In genomic region chr19:6661509-6662244, GRCh38 we compare ENCODE assay signal across 10 cellular contexts. TPM values are rescaled to one million over a fixed set of nuclear protein-coding genes. Genes with fewer than 3 reads are reported as not detected.
A peak's percentile ranks its signal among the peaks of the same experiment; 100 is the strongest.
DNase-seq lines count a peak whose midpoint lies in the region; ATAC-seq, FAIRE-seq and TF ChIP-seq lines count a peak whose summit lies in the region.
"Not testable (repeated sequence)": the region's sequence is repeated elsewhere in the genome, so short reads cannot be mapped to it uniquely, and the experiment has no call there.
"Had no signal": no experiment of that assay in that cellular context is flagged by ENCODE, and none has a peak within 500 bp of the region (broad histone marks: within the 10 kb centered on the region; RNA-seq: fewer than 3 reads in every experiment).

No MANE protein-coding gene starts in this region.

- POLR2A ChIA-PET in CD8-positive, alpha-beta T cell (lab: Charles Lee) = interaction anchor here (1.2 kb wide), 1 partner anchor 8 kb away, joined by 5 read pairs; the partner anchor contains the start of gene TNFSF14
- POLR2A ChIA-PET in activated CD4-positive, alpha-beta memory T cell treated with anti-CD3 and anti-CD28 coated beads, Interleukin-2, amount 10 ng/mL, durations not matched to agents 7 days and 5 days (lab: Charles Lee) = interaction anchor here (0.7 to 2.2 kb wide), 6 partner anchors 8 to 75 kb away, joined by 3 to 11 read pairs (median 4); partner anchors contain the start of gene TNFSF14

- H3K36me3 Mint-ChIP-seq in CD8-positive, alpha-beta T cell; natural killer cell treated with Interleukin-12 subunit alpha and Interleukin-12 subunit beta and Interleukin-15 and Interleukin-18, amount 100 ng/mL, for 72 hours: not testable (repeated sequence)
- H3K36me3 Mint-ChIP-seq in activated CD4-positive, alpha-beta memory T cell treated with anti-CD3 and anti-CD28 coated beads, Interleukin-2, amount 10 ng/mL, durations not matched to agents 7 days and 5 days (ENCODE audit: low read depth) = peaks cover 17% of the 10 kb centered on the region
- H3K36me3 Mint-ChIP-seq in endodermal cell (ENCODE audit: low read depth) = peaks cover 23% of the 10 kb centered on the region

- not testable (repeated sequence) for H3K4me3 ChIP-seq in CD8-positive, alpha-beta T cell (ENCODE audit: low read depth, low read length)
- H3K4me3 ChIP-seq in endodermal cell (ENCODE audit: low read length) = peak overlapping the region; percentile 76

- peaks cover 22% of the 10 kb centered on the region for H3K4me1 Mint-ChIP-seq in CD8-positive, alpha-beta T cell (ENCODE audit: low read depth)
- peaks cover 20% of the 10 kb centered on the region for H3K4me1 Mint-ChIP-seq in activated CD4-positive, alpha-beta memory T cell treated with anti-CD3 and anti-CD28 coated beads, Interleukin-2, amount 10 ng/mL, durations not matched to agents 7 days and 5 days
- not testable (repeated sequence) for H3K4me1 Mint-ChIP-seq in endodermal cell
- peaks cover 14 to 38% of the 10 kb centered on the region in 2 donors for H3K4me1 Mint-ChIP-seq in natural killer cell treated with Interleukin-12 subunit alpha and Interleukin-12 subunit beta and Interleukin-15 and Interleukin-18, amount 100 ng/mL, for 72 hours (ENCODE audit: low read depth in 2 of 2)

- not testable (repeated sequence) for TF ChIP-seq CTCF in CD8-positive, alpha-beta T cell (IDR thresholded peaks at IDR 0.05); endodermal cell (conservative IDR thresholded peaks at IDR 0.05)

- H3K4me1 ChIP-seq in CD8-positive, alpha-beta T cell (ENCODE audit: insufficient read depth, low read length) = peaks cover 11% of the 10 kb centered on the region
- H3K4me1 ChIP-seq in endodermal cell (ENCODE audit: control insufficient read depth, insufficient read depth, low read length) = not testable (repeated sequence)

- H3K36me3 ChIP-seq in CD8-positive, alpha-beta T cell (ENCODE audit: insufficient read depth, low read length); endodermal cell (ENCODE audit: control insufficient read depth, insufficient read depth, low read length): not testable (repeated sequence)

- not testable (repeated sequence) for H3K4me3 Mint-ChIP-seq in CD8-positive, alpha-beta T cell; activated CD4-positive, alpha-beta memory T cell treated with anti-CD3 and anti-CD28 coated beads, Interleukin-2, amount 10 ng/mL, durations not matched to agents 7 days and 5 days; natural killer cell treated with Interleukin-12 subunit alpha and Interleukin-12 subunit beta and Interleukin-15 and Interleukin-18, amount 100 ng/mL, for 72 hours
- peak overlapping the region; percentile 71 for H3K4me3 Mint-ChIP-seq in endodermal cell

- DNase-seq in CD8-positive, alpha-beta T cell = peak in 3 of 7 experiments; percentile 25 to 51 (median 48)
- not testable (repeated sequence) for DNase-seq in GM19239 (ENCODE audit: insufficient read length, low spot score)
- DNase-seq in T-helper 1 cell (peak in 3 of 5 donors; percentile 46 to 79 (median 47)), endodermal cell (peak; percentile 79)
- peak; percentile 61 for DNase-seq in activated CD4-positive, alpha-beta memory T cell treated with anti-CD3 and anti-CD28 coated beads, Interleukin-2, amount 10 ng/mL, durations not matched to agents 7 days and 5 days
- peak; percentile 69 for DNase-seq in activated naive CD4-positive, alpha-beta T cell treated with Interleukin-2 at 50 U/mL for 16 hours
- DNase-seq in natural killer cell treated with Interleukin-12 subunit alpha and Interleukin-12 subunit beta and Interleukin-15 and Interleukin-18, amount 100 ng/mL, for 72 hours (ENCODE audit: low spot score) = peak; percentile 78
- DNase-seq in stimulated activated CD8-positive, alpha-beta memory T cell treated with anti-CD3 and anti-CD28 coated beads, Interleukin-7, amount 100 ng/mL, for 4 hours (ENCODE audit: low read depth in 2 of 2) = peak; percentile 44 to 67

- not testable (repeated sequence) for H3K9me3 ChIP-seq in CD8-positive, alpha-beta T cell (ENCODE audit: low read length)
- H3K9me3 ChIP-seq in endodermal cell (ENCODE audit: control insufficient read depth, low read length) = peaks cover 73% of the 10 kb centered on the region

- H3K27me3 ChIP-seq in CD8-positive, alpha-beta T cell (ENCODE audit: insufficient read depth, low read length); endodermal cell (ENCODE audit: control insufficient read depth, insufficient read depth, low read length, poor library complexity, severe bottlenecking): not testable (repeated sequence)

- peak; percentile 77 for FAIRE-seq in GM19239 (lab: Jason Lieb, UNC)

- CTCF ChIA-PET in CD8-positive, alpha-beta T cell (lab: Charles Lee) = interaction anchor here (0.8 to 1.2 kb wide), 2 partner anchors 9 to 202 kb away, joined by 3 to 5 read pairs; no protein-coding TSS in a partner anchor
- CTCF ChIA-PET in activated CD4-positive, alpha-beta memory T cell treated with anti-CD3 and anti-CD28 coated beads, Interleukin-2, amount 10 ng/mL, durations not matched to agents 7 days and 5 days (lab: Charles Lee) = interaction anchor here (0.6 to 1.6 kb wide), 6 partner anchors 9 to 75 kb away, joined by 3 to 5 read pairs (median 3); partner anchors contain the start of genes GPR108 and TNFSF14

- 68 to 74% methylated on average over 6 to 7 of the region's 10 CpGs for WGBS in endodermal cell (ENCODE audit: insufficient coverage in 1 of 2, insufficient read length in 1 of 2), 2 experiments

- ATAC-seq in CD8-positive, alpha-beta T cell = peak; percentile 66
- ATAC-seq in natural killer cell treated with Interleukin-12 subunit alpha and Interleukin-12 subunit beta and Interleukin-15 and Interleukin-18, amount 100 ng/mL, for 72 hours = peak; percentile 71 to 81

- intact Hi-C loops in CD8-positive, alpha-beta T cell (cut with DNase I, micrococcal nuclease) = not testable (repeated sequence)

- not testable (repeated sequence) for H3K9me3 Mint-ChIP-seq in CD8-positive, alpha-beta T cell; activated CD4-positive, alpha-beta memory T cell treated with anti-CD3 and anti-CD28 coated beads, Interleukin-2, amount 10 ng/mL, durations not matched to agents 7 days and 5 days; natural killer cell treated with Interleukin-12 subunit alpha and Interleukin-12 subunit beta and Interleukin-15 and Interleukin-18, amount 100 ng/mL, for 72 hours
- H3K9me3 Mint-ChIP-seq in endodermal cell = peaks cover 34% of the 10 kb centered on the region

- H3K27ac ChIP-seq in CD8-positive, alpha-beta T cell (ENCODE audit: low read depth, low read length) = not testable (repeated sequence)
- peak overlapping the region; percentile 4 for H3K27ac ChIP-seq in endodermal cell (ENCODE audit: low read depth, low read length)

- peak overlapping the region; percentile 67 for H3K27ac Mint-ChIP-seq in CD8-positive, alpha-beta T cell
- H3K27ac Mint-ChIP-seq in activated CD4-positive, alpha-beta memory T cell treated with anti-CD3 and anti-CD28 coated beads, Interleukin-2, amount 10 ng/mL, durations not matched to agents 7 days and 5 days = peak overlapping the region; percentile 79
- H3K27ac Mint-ChIP-seq in endodermal cell = peak overlapping the region; percentile 96
- H3K27ac Mint-ChIP-seq in natural killer cell treated with Interleukin-12 subunit alpha and Interleukin-12 subunit beta and Interleukin-15 and Interleukin-18, amount 100 ng/mL, for 72 hours = peak overlapping the region in 1 of 2 donors; percentile 93

- H3K9ac ChIP-seq in endodermal cell (ENCODE audit: extremely low read depth, low read length, poor library complexity, severe bottlenecking) = not testable (repeated sequence)

- not testable (repeated sequence) for H3K27me3 Mint-ChIP-seq in CD8-positive, alpha-beta T cell (ENCODE audit: low read depth); activated CD4-positive, alpha-beta memory T cell treated with anti-CD3 and anti-CD28 coated beads, Interleukin-2, amount 10 ng/mL, durations not matched to agents 7 days and 5 days; endodermal cell (ENCODE audit: insufficient read depth); natural killer cell treated with Interleukin-12 subunit alpha and Interleukin-12 subunit beta and Interleukin-15 and Interleukin-18, amount 100 ng/mL, for 72 hours

RNA-seq across cellular contexts. Expression of gene TNFSF14, which starts 8.3 kb away (rescaled TPM):
- total RNA-seq in CD8-positive, alpha-beta T cell = 1 to 10 TPM; 6.9 TPM
- 10 to 100 TPM; 17.3 to 18.4 TPM for total RNA-seq in activated CD4-positive, alpha-beta memory T cell treated with anti-CD3 and anti-CD28 coated beads, Interleukin-2, amount 10 ng/mL, durations not matched to agents 7 days and 5 days
- under 1 TPM; 0.18 to 0.88 TPM for total RNA-seq in endodermal cell
- polyA plus RNA-seq in endodermal cell (2013, experiment 1 of 2) = 0.11 TPM
- polyA plus RNA-seq in endodermal cell (2013, experiment 2 of 2) = not detected
- total RNA-seq in natural killer cell treated with Interleukin-12 subunit alpha and Interleukin-12 subunit beta and Interleukin-15 and Interleukin-18, amount 100 ng/mL, for 72 hours = 10 to 100 TPM in 1 of 2 donors, 1 to 10 TPM in 1; 4.5 to 11.3 TPM
- total RNA-seq: NCI-H460, neural crest cell had no signal

RNA-seq across cellular contexts. Expression of gene C3, which starts 58.8 kb away (rescaled TPM):
- not detected for total RNA-seq in CD8-positive, alpha-beta T cell
- total RNA-seq in activated CD4-positive, alpha-beta memory T cell treated with anti-CD3 and anti-CD28 coated beads, Interleukin-2, amount 10 ng/mL, durations not matched to agents 7 days and 5 days = under 1 TPM; 0.28 to 0.60 TPM
- 10 to 100 TPM; 13.7 to 23.5 TPM for total RNA-seq in endodermal cell
- 1.6 TPM for polyA plus RNA-seq in endodermal cell (2013, experiment 1 of 2)
- 1.8 TPM for polyA plus RNA-seq in endodermal cell (2013, experiment 2 of 2)
- total RNA-seq in natural killer cell treated with Interleukin-12 subunit alpha and Interleukin-12 subunit beta and Interleukin-15 and Interleukin-18, amount 100 ng/mL, for 72 hours = 1 to 10 TPM; 3.5 to 9.2 TPM
